17 cellular contexts compared by ENCODE assay signal in the genomic region with DNA sequence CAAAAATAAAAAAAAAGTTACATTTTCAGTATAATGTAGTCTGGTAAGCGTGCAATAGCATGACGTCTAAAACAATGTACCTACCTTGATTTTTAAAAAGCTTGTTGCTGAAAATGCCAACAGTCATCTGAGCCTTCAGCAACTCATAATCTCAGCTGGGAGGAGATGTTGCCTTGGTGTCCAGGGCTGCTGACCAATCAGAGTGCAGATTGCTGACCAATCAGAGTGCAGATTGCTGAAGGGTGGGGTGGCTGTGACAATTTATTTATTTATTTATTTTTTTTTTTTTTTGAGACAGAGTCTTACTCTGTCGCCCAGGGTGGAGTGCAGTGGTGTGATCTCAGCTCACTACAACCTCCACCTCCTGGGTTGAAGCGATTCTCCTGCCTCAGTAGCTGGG.
"Had no signal": no experiment of that assay in that cellular context is flagged by ENCODE, and none has a peak within 500 bp of the region (broad histone marks: within the 10 kb centered on the region; RNA-seq: fewer than 3 reads in every experiment).

No MANE protein-coding gene starts in this region.

- H3K27ac ChIP-seq: colonic mucosa, gastrocnemius medialis, heart right ventricle, left lung, psoas muscle, sigmoid colon, suprapubic skin had no signal

- ATAC-seq: gastrocnemius medialis, heart right ventricle, left lung, psoas muscle had no signal

- DNase-seq: activated CD4-positive, alpha-beta T cell treated with anti-CD3 and anti-CD28 coated beads, Interleukin-2, amount 50 U/mL, for 48 hours; activated CD4-positive, CD25-positive, alpha-beta regulatory T cell treated with anti-CD3 and anti-CD28 coated beads, Interleukin-2, amount 50 U/mL, for 72 hours; activated CD8-positive, alpha-beta memory T cell treated with anti-CD3 and anti-CD28 coated beads, Interleukin-2, amount 50 U/mL, for 4 hours; activated naive CD4-positive, alpha-beta T cell treated with anti-CD3 and anti-CD28 coated beads for 36 hours; colonic mucosa; effector CD8-positive, alpha-beta T cell; gastrocnemius medialis; heart right ventricle; islet precursor cell; left lung; mesenchymal stem cell; nephron progenitor cell; psoas muscle; sigmoid colon; stimulated activated CD4-positive, alpha-beta T cell treated with anti-CD3 and anti-CD28 coated beads, Interleukin-12 subunit alpha, Interleukin-12 subunit beta, amount 100 ng/mL, for 4 hours; stimulated activated naive CD4-positive, alpha-beta T cell treated with Interleukin-2 at 50 U/mL for 16 hours had no signal

- H3K4me1 ChIP-seq: colonic mucosa, gastrocnemius medialis, left lung, psoas muscle, sigmoid colon, suprapubic skin had no signal

- H3K36me3 ChIP-seq: colonic mucosa, gastrocnemius medialis, sigmoid colon had no signal

- H3K4me3 ChIP-seq: colonic mucosa, gastrocnemius medialis, heart right ventricle, left lung, psoas muscle, sigmoid colon, suprapubic skin had no signal

- H3K27me3 ChIP-seq: colonic mucosa, gastrocnemius medialis, heart right ventricle, left lung, sigmoid colon, suprapubic skin had no signal

- H3K9me3 ChIP-seq: colonic mucosa had no signal
